In genomic region chr15:66617137-66618090, GRCh38 we compare ENCODE assay signal across 8 cellular contexts. TPM values are rescaled to one million over a fixed set of nuclear protein-coding genes. Genes with fewer than 3 reads are reported as not detected.
DNase-seq lines count a peak whose midpoint lies in the region; ATAC-seq and TF ChIP-seq lines count a peak whose summit lies in the region.

No MANE protein-coding gene starts in this region.

- H3K36me3 ChIP-seq in neutrophil: no peaks in the 10 kb centered on the region

- TF ChIP-seq CTCF in RWPE1 (conservative IDR thresholded peaks at IDR 0.05; ENCODE audit: low read depth) (no peak), fibroblast of the aortic adventitia (IDR thresholded peaks at IDR 0.05; ENCODE audit: insufficient read depth, low read length) (no peak), neutrophil (IDR thresholded peaks at IDR 0.05) (no peak)

- peak overlapping the region; percentile 13; the same call in 1 of the 2 replicates for H3K27ac ChIP-seq in RWPE1
- peak overlapping the region; percentile 86 for H3K27ac ChIP-seq in neutrophil

- H3K4me3 ChIP-seq in fibroblast of the aortic adventitia (ENCODE audit: low read depth, low read length) (no peak overlapping the region), neutrophil (ENCODE audit: low read depth in 1 of 2, low read length in 1 of 2) (peak overlapping the region; percentile 12 to 30)

- DNase-seq in ELF-1 (ENCODE audit: low read depth, low spot score) (peak; percentile 43), RWPE1 (ENCODE audit: low spot score) (no peak), fibroblast of the aortic adventitia (ENCODE audit: low read depth) (peak; percentile 91), NCI-H345 treated with DMSO at 0.1 percent for 48 hours (lab: John Stamatoyannopoulos, UW; ENCODE audit: unreplicated experiment) (no peak), NCI-H187 (lab: John Stamatoyannopoulos, UW) (no peak)
- DNase-seq in activated CD8-positive, alpha-beta memory T cell treated with anti-CD3 and anti-CD28 coated beads, Interleukin-2, amount 50 U/mL, for 4 hours: no peak

- peaks cover 67 to 69% of the 10 kb centered on the region in 2 experiments for H3K4me1 ChIP-seq in neutrophil (ENCODE audit: control insufficient read depth in 1 of 2, insufficient read depth in 1 of 2, low read depth in 1 of 2, low read length in 1 of 2)

- no peaks in the 10 kb centered on the region for H3K9me3 ChIP-seq in neutrophil

- CTCF ChIA-PET in RWPE1 (lab: Yijun Ruan, JAX): no interaction called here

- POLR2A ChIA-PET in RWPE1 (lab: Yijun Ruan, JAX; ENCODE audit: low non-redundant PET): no interaction called here

- peaks cover 18% of the 10 kb centered on the region for H3K27me3 ChIP-seq in neutrophil

- no peak for ATAC-seq in GM18502 (IDR thresholded peaks at IDR 0.05; ENCODE audit: poor library complexity, unreplicated experiment)

RNA-seq across cellular contexts. Expression of gene LCTL, which starts 51.6 kb away (rescaled TPM):
- total RNA-seq in fibroblast of the aortic adventitia (ENCODE audit: low replicate concordance): 0.09 TPM in 1 of 2 replicates, not detected in the other

Comparison
In these comparisons a context has a peak if more than half of its experiments do, and no peak if none do; other contexts are left out.
1. DNase-seq: peak in ELF-1 (single experiment) and fibroblast of the aortic adventitia (single experiment); none in RWPE1 (single experiment), NCI-H345 treated with DMSO at 0.1 percent for 48 hours (single experiment), NCI-H187 (0 of 2) and activated CD8-positive, alpha-beta memory T cell treated with anti-CD3 and anti-CD28 coated beads, Interleukin-2, amount 50 U/mL, for 4 hours (single experiment).